In the genomic region with DNA sequence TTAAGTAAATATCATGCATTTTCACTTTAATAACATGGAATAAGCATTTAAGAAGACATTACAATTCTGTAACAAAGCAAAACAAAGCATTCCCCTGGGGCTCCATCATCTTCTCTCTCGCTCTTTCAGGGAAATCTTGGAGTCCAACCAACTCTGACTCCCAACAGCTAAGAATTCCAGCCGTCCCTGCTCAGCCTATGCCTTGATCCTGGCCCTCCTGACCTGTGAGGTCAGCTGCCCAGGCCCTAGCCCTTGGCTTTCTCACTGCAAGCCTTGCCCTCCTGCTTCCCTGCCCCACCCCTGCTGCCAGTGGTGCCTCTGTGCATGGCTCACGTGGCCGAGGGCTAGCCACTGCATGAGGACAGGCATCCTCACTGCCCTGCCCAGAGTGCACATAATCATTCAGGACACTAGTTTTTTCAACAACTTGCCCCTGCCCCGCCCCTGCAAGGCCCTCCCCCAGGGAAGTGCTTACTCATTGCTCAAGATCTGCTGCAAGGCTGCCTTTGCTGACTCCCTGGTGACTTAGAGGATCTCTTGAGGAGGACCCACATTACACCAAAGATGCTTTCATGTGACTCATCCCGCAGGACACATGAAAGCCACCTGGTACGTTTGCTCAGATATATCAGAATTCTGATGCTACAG, we compare ENCODE assay signal across 8 cellular contexts. TPM values are rescaled to one million over a fixed set of nuclear protein-coding genes. Genes with fewer than 3 reads are reported as not detected.
DNase-seq lines count a peak whose midpoint lies in the region; ATAC-seq and TF ChIP-seq lines count a peak whose summit lies in the region.

No MANE protein-coding gene starts in this region.

- H3K36me3 Mint-ChIP-seq in CD4-positive, alpha-beta memory T cell: peaks cover 77 to 85% of the 10 kb centered on the region in 2 donors

- dilution Hi-C loops in mammary epithelial cell (cut with HindIII; ENCODE audit: low sequenced_read_pairs): no loop called here

- no peaks in the 10 kb centered on the region for H3K27me3 Mint-ChIP-seq in CD4-positive, alpha-beta memory T cell

- ATAC-seq in mucosa of descending colon (peak; percentile 38), GM18498 (IDR thresholded peaks at IDR 0.05; ENCODE audit: unreplicated experiment) (no peak)

- peak overlapping the region in 4 of 7 donors; percentile 59 to 77 (median 62) for H3K27ac Mint-ChIP-seq in CD4-positive, alpha-beta memory T cell

- no peaks in the 10 kb centered on the region for H3K27me3 ChIP-seq in CD4-positive, alpha-beta memory T cell (ENCODE audit: insufficient read depth, low read length)
- H3K27me3 ChIP-seq in MG63 (no peaks in the 10 kb centered on the region), mammary epithelial cell (ENCODE audit: insufficient read depth, low read length) (no peaks in the 10 kb centered on the region)

- BruUV-seq in mammary epithelial cell (replicated peaks; lab: Mats Ljungman, UMichigan): no TSS peak

- peaks cover 0 to 2% (median under 1%) of the 10 kb centered on the region in 4 donors for H3K4me1 Mint-ChIP-seq in CD4-positive, alpha-beta memory T cell

- H3K9me3 ChIP-seq in CD4-positive, alpha-beta memory T cell (ENCODE audit: control insufficient read depth in 1 of 2, low read length in 2 of 2): no peaks in the 10 kb centered on the region
- H3K9me3 ChIP-seq in MG63: peaks cover 2% of the 10 kb centered on the region; the same call in 1 of the 2 replicates
- H3K9me3 ChIP-seq in mammary epithelial cell (replicated peaks; ENCODE audit: insufficient read depth, low read length): no peaks in the 10 kb centered on the region
- H3K9me3 ChIP-seq in mucosa of descending colon: no peaks in the 10 kb centered on the region

- H3K36me3 ChIP-seq in CD4-positive, alpha-beta memory T cell (ENCODE audit: insufficient read depth, low read length): peaks cover 56% of the 10 kb centered on the region
- peaks cover 49% of the 10 kb centered on the region for H3K36me3 ChIP-seq in MG63
- H3K36me3 ChIP-seq in mammary epithelial cell (ENCODE audit: insufficient read depth, low read length): peaks cover 18% of the 10 kb centered on the region
- H3K36me3 ChIP-seq in mucosa of descending colon (ENCODE audit: low read depth): peaks cover 27% of the 10 kb centered on the region

- H3K9me3 Mint-ChIP-seq in CD4-positive, alpha-beta memory T cell: peaks cover 0 to 4% (median 0%) of the 10 kb centered on the region in 8 donors

- 58% methylated on average over 5 of the region's 7 CpGs for WGBS in mammary epithelial cell (ENCODE audit: low coverage, missing lambda C conversion rate)

- intact Hi-C loops in CD4-positive, alpha-beta memory T cell (cut with micrococcal nuclease): no loop called here
- intact Hi-C loops in mammary epithelial cell (cut with micrococcal nuclease) (loop anchor here (1.0 to 5.0 kb wide), 2 partner anchors 143 to 175 kb away; no protein-coding TSS in a partner anchor), mucosa of descending colon (cut with DNase I, micrococcal nuclease) (no loop called here)

- H3K9ac ChIP-seq in mammary epithelial cell (ENCODE audit: insufficient read depth, low read length): no peak overlapping the region

- no peak overlapping the region for H3K4me3 Mint-ChIP-seq in CD4-positive, alpha-beta memory T cell

- POLR2A ChIA-PET in CD4-positive, alpha-beta memory T cell (lab: Charles Lee; ENCODE audit: partially characterized antibody): interaction anchor here (0.6 kb wide), 1 partner anchor 8 kb away, joined by 3 read pairs; no protein-coding TSS in a partner anchor

- H3K4me2 ChIP-seq in mammary epithelial cell (ENCODE audit: insufficient read depth, low read depth, low read length): peak overlapping the region; percentile 31

- H3K4me1 ChIP-seq in CD4-positive, alpha-beta memory T cell (ENCODE audit: insufficient read depth, low read length): no peaks in the 10 kb centered on the region
- H3K4me1 ChIP-seq in mammary epithelial cell (ENCODE audit: insufficient read depth, low read length) (peaks cover 8% of the 10 kb centered on the region), mucosa of descending colon (ENCODE audit: low read depth) (no peaks in the 10 kb centered on the region)

- TF ChIP-seq CTCF in mammary epithelial cell (conservative IDR thresholded peaks at IDR 0.05 in 1 of 2, IDR thresholded peaks at IDR 0.05 in 1 of 2; ENCODE audit: extremely low read depth in 1 of 2, insufficient read depth in 1 of 2, low read depth in 1 of 2, low read length in 2 of 2): no peak
- TF ChIP-seq CTCF in mucosa of descending colon (IDR thresholded peaks at IDR 0.05): no peak

- no peaks in the 10 kb centered on the region for H4K20me1 ChIP-seq in mammary epithelial cell (ENCODE audit: insufficient read depth, low read length)

- no peak overlapping the region for H3K4me3 ChIP-seq in CD4-positive, alpha-beta memory T cell (ENCODE audit: low read length in 2 of 2)
- H3K4me3 ChIP-seq in MG63 (no peak overlapping the region), mammary epithelial cell (replicated peaks in 1 of 3; ENCODE audit: insufficient read depth in 1 of 3, low read depth in 2 of 3, low read length in 3 of 3) (no peak overlapping the region), mucosa of descending colon (no peak overlapping the region)

- DNase-seq in CD4-positive, alpha-beta memory T cell: no peak
- DNase-seq in MG63 (peak; percentile 76), mammary epithelial cell (peak; percentile 87), mucosa of descending colon (no peak), GF-D8 (lab: John Stamatoyannopoulos, UW) (no peak), NCI-H446 treated with DMSO at 0.1 percent for 48 hours (lab: John Stamatoyannopoulos, UW) (no peak), RPMI8226 (no peak)

- no peak overlapping the region for H2AFZ ChIP-seq in mammary epithelial cell (ENCODE audit: low read depth, low read length)

- H3K79me2 ChIP-seq in mammary epithelial cell (ENCODE audit: insufficient read depth, low read length): no peaks in the 10 kb centered on the region

- in situ Hi-C loops in mammary epithelial cell (cut with MboI; ENCODE audit: low sequenced_read_pairs in 2 of 2): no loop called here

- H3K27ac ChIP-seq in CD4-positive, alpha-beta memory T cell (ENCODE audit: low read depth, low read length): no peak overlapping the region
- peak overlapping the region; percentile 3 for H3K27ac ChIP-seq in mammary epithelial cell (ENCODE audit: insufficient read depth, low read depth, low read length)

- CTCF ChIA-PET in CD4-positive, alpha-beta memory T cell (lab: Charles Lee; ENCODE audit: partially characterized antibody): no interaction called here
- CTCF ChIA-PET in mammary epithelial cell (lab: Charles Lee; ENCODE audit: low non-redundant PET): no interaction called here

RNA-seq across cellular contexts. Expression of a gene that starts 37.6 kb away (rescaled TPM):
- total RNA-seq in CD4-positive, alpha-beta memory T cell: 10 to 100 TPM; 29.6 to 31.8 TPM
- polyA plus RNA-seq in CD4-positive, alpha-beta memory T cell: 1 to 10 TPM; 2.7 to 8.4 TPM
- total RNA-seq in MG63 (2014; rRNA removed; shearing (Covaris generic); ENCODE audit: low replicate concordance): 2.4 and 16.3 TPM in 2 replicates
- 10 to 100 TPM; 15.8 to 17.9 TPM for total RNA-seq in mammary epithelial cell
- 6.7 TPM for polyA plus RNA-seq in mammary epithelial cell
- polyA minus RNA-seq in mammary epithelial cell: 30.0 TPM
- total RNA-seq in mucosa of descending colon: 10 to 100 TPM; 34.4 to 42.0 (median 37.5) TPM

RNA-seq across cellular contexts. Expression of a gene that starts 50.1 kb away (rescaled TPM):
- 10 to 100 TPM; 25.9 TPM for total RNA-seq in CD4-positive, alpha-beta memory T cell
- 1 to 10 TPM; 7.5 to 7.7 TPM for polyA plus RNA-seq in CD4-positive, alpha-beta memory T cell
- 2.8 and 5.7 TPM in 2 replicates for total RNA-seq in MG63 (2014; rRNA removed; shearing (Covaris generic); ENCODE audit: low replicate concordance)
- total RNA-seq in mammary epithelial cell (10 to 100 TPM; 21.5 to 23.8 TPM), mucosa of descending colon (10 to 100 TPM; 15.2 to 27.5 (median 20.4) TPM)
- 8.4 TPM for polyA plus RNA-seq in mammary epithelial cell
- 18.0 TPM for polyA minus RNA-seq in mammary epithelial cell

Comparison
In these comparisons a context has a peak if more than half of its experiments do, and no peak if none do; other contexts are left out.
1. DNase-seq: peak in MG63 (single experiment) and mammary epithelial cell (single experiment); none in CD4-positive, alpha-beta memory T cell (0 of 5), mucosa of descending colon (0 of 3), GF-D8 (single experiment), NCI-H446 treated with DMSO at 0.1 percent for 48 hours (single experiment) and RPMI8226 (single experiment).